ENCODE assay signal across 8 cellular contexts in genomic region chr1:53196485-53197271, GRCh38. TPM values are rescaled to one million over a fixed set of nuclear protein-coding genes. Genes with fewer than 3 reads are reported as not detected.
DNase-seq lines count a peak whose midpoint lies in the region; ATAC-seq and TF ChIP-seq lines count a peak whose summit lies in the region.

Gene CPT2 (plus strand): TSS chr1:53196824. CDS start chr1:53196944, 120 bp downstream.

- no peaks in the 10 kb centered on the region for H3K9me3 ChIP-seq in iPS-18a (ENCODE audit: control insufficient read depth, low read depth, low read length)
- H3K9me3 ChIP-seq in skeletal muscle satellite cell (replicated peaks; ENCODE audit: low read length) = no peaks in the 10 kb centered on the region

- peak; percentile 90 for DNase-seq in ACHN
- peak; percentile 96 for DNase-seq in NCI-H2227 (lab: John Stamatoyannopoulos, UW; ENCODE audit: unreplicated experiment)
- DNase-seq in T47D (ENCODE audit: low read depth in 1 of 2, low spot score in 1 of 2) = peak; percentile 81 to 85

- peak within 1 kb of the TSS; percentile 90 for H3K4me2 ChIP-seq in skeletal muscle satellite cell (ENCODE audit: low read length)

- peak; percentile 86 for ATAC-seq in GM18873 (IDR thresholded peaks at IDR 0.05; ENCODE audit: low FRiP score, unreplicated experiment)
- peak; percentile 99 for ATAC-seq in HG03135 (IDR thresholded peaks at IDR 0.05; ENCODE audit: unreplicated experiment)

- H3K27ac ChIP-seq in VCaP = peak within 1 kb of the TSS; percentile 89
- H3K27ac ChIP-seq in iPS-18a (ENCODE audit: low read length) = peak within 1 kb of the TSS; percentile 24

- peak within 1 kb of the TSS; percentile 86 for H3K9ac ChIP-seq in iPS-18a (ENCODE audit: low read length)
- H3K9ac ChIP-seq in skeletal muscle satellite cell (ENCODE audit: low read depth, low read length) = peak within 1 kb of the TSS; percentile 99

- H3K27me3 ChIP-seq in iPS-18a (ENCODE audit: control insufficient read depth, insufficient read depth, low read length) = peaks cover 11% of the 10 kb centered on the region
- H3K27me3 ChIP-seq in skeletal muscle satellite cell (ENCODE audit: control insufficient read depth, insufficient read depth, low read length) = no peaks in the 10 kb centered on the region

- no peaks in the 10 kb centered on the region for H3K36me3 ChIP-seq in iPS-18a (ENCODE audit: control insufficient read depth, low read depth, low read length)
- H3K36me3 ChIP-seq in skeletal muscle satellite cell (ENCODE audit: insufficient read depth, low read length) = peaks cover 6% of the 10 kb centered on the region

- in situ Hi-C loops in ACHN (cut with HindIII; ENCODE audit: low pct_ligation_motif_present, low pct_unique_long_range_greater_than_20kb, low sequenced_read_pairs) (no loop called here), T47D (cut with HindIII; ENCODE audit: low pct_unique_long_range_greater_than_20kb, low sequenced_read_pairs) (no loop called here)

- peak within 1 kb of the TSS; percentile 89 for H3K4me3 ChIP-seq in iPS-18a (ENCODE audit: low read length)
- H3K4me3 ChIP-seq in skeletal muscle satellite cell (ENCODE audit: low read length) = peak within 1 kb of the TSS; percentile 91

- peaks cover 12% of the 10 kb centered on the region for H3K4me1 ChIP-seq in iPS-18a (ENCODE audit: control insufficient read depth, low read depth, low read length)
- H3K4me1 ChIP-seq in skeletal muscle satellite cell (ENCODE audit: control insufficient read depth, insufficient read depth, low read length) = peaks cover 25% of the 10 kb centered on the region

- no peak for TF ChIP-seq CTCF in VCaP (conservative IDR thresholded peaks at IDR 0.05)

RNA-seq across cellular contexts. Expression of gene CPT2, which starts in this region (rescaled TPM):
- total RNA-seq in skeletal muscle satellite cell (2012; rRNA removed) = 16.2 and 16.5 TPM in 2 replicates

Comparison
In these comparisons a context has a peak if more than half of its experiments do, and no peak if none do; other contexts are left out.
1. Peak in every context shown above with its lines: DNase-seq, ATAC-seq, H3K4me3 ChIP-seq and H3K27ac ChIP-seq.